In the genomic region with DNA sequence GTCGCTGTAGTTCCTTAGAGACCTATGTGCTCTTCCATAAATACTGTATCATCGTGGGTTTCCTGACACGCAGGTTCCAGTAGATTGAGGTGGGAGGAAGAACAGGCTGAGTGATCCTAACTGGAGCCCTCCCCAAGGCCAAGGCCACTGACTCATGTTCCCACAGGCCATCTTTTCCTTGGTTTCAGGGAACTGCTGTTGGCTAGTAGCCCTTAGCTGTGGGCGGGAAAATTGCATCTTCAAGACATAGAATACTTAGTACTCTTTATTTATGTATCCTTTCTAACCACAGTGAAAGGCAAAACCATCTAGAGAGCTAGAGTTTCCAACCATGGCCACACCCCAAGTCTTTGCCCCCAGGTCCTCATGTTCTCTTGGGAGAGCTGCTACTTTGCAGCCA, we compare ENCODE assay signal across 17 cellular contexts. TPM values are rescaled to one million over a fixed set of nuclear protein-coding genes. Genes with fewer than 3 reads are reported as not detected.
DNase-seq lines count a peak whose midpoint lies in the region; ATAC-seq, FAIRE-seq and TF ChIP-seq lines count a peak whose summit lies in the region.
"Had no signal": no experiment of that assay in that cellular context is flagged by ENCODE, and none has a peak within 500 bp of the region (broad histone marks: within the 10 kb centered on the region; RNA-seq: fewer than 3 reads in every experiment).

No MANE protein-coding gene starts in this region.

- H3K36me3 ChIP-seq in fibroblast of lung (ENCODE audit: control insufficient read depth, insufficient read depth, low read length) (no peaks in the 10 kb centered on the region), sigmoid colon (no peaks in the 10 kb centered on the region)
- H3K36me3 ChIP-seq: esophagus squamous epithelium had no signal

- TF ChIP-seq CTCF in fibroblast of lung (conservative IDR thresholded peaks at IDR 0.05 in 1 of 2, IDR thresholded peaks at IDR 0.05 in 1 of 2; ENCODE audit: low read depth in 1 of 2, low read length in 2 of 2) (no peak), sigmoid colon (IDR thresholded peaks at IDR 0.05) (no peak), CD14-positive monocyte (IDR thresholded peaks at IDR 0.05) (no peak)

- H3K27me3 ChIP-seq in fibroblast of lung (ENCODE audit: control insufficient read depth, insufficient read depth, low read length) (no peaks in the 10 kb centered on the region), sigmoid colon (no peaks in the 10 kb centered on the region)
- H3K27me3 ChIP-seq: esophagus squamous epithelium had no signal

- H3K9me3 ChIP-seq in fibroblast of lung (ENCODE audit: control insufficient read depth, insufficient read depth, low read depth, low read length) (peaks cover 4% of the 10 kb centered on the region), sigmoid colon (peaks cover 0 to 5% (median 0%) of the 10 kb centered on the region in 4 donors)

- H4K20me1 ChIP-seq in fibroblast of lung (ENCODE audit: control insufficient read depth, extremely low read depth, insufficient read depth, low read length), result no peaks in the 10 kb centered on the region

- peaks cover 3% of the 10 kb centered on the region for H3K4me1 ChIP-seq in fibroblast of lung (ENCODE audit: control insufficient read depth, extremely low read depth, insufficient read depth, low read length)
- H3K4me1 ChIP-seq in sigmoid colon, result peaks cover 0 to 12% (median 4%) of the 10 kb centered on the region in 4 donors
- H3K4me1 ChIP-seq: esophagus squamous epithelium had no signal

- no peak overlapping the region for H3K4me3 Mint-ChIP-seq in activated T-cell treated with anti-CD3 and anti-CD28 coated beads, Interleukin-2, amount 50 U/mL, for 72 hours
- no peak overlapping the region for H3K4me3 Mint-ChIP-seq in CD14-positive monocyte
- H3K4me3 Mint-ChIP-seq: activated CD4-positive, alpha-beta memory T cell treated with anti-CD3 and anti-CD28 coated beads, Interleukin-2, amount 10 ng/mL, durations not matched to agents 7 days and 5 days; CD8-positive, alpha-beta T cell; immature natural killer cell had no signal

- peaks cover 12% of the 10 kb centered on the region for H3K27me3 Mint-ChIP-seq in activated T-cell treated with anti-CD3 and anti-CD28 coated beads, Interleukin-2, amount 50 U/mL, for 72 hours (ENCODE audit: low read depth)
- peaks cover 2 to 8% (median 2%) of the 10 kb centered on the region in 3 donors for H3K27me3 Mint-ChIP-seq in CD14-positive monocyte (ENCODE audit: low read depth in 3 of 3)
- H3K27me3 Mint-ChIP-seq: activated CD4-positive, alpha-beta memory T cell treated with anti-CD3 and anti-CD28 coated beads, Interleukin-2, amount 10 ng/mL, durations not matched to agents 7 days and 5 days had no signal

- 92% methylated on average over 4 of the region's 4 CpGs for WGBS in sigmoid colon, 2 donors

- DNase-seq in EH (ENCODE audit: low read depth) (peak; percentile 84), RPMI7951 (ENCODE audit: low read depth) (peak; percentile 99), fibroblast of lung (ENCODE audit: low read depth in 2 of 2) (peak; percentile 88 to 94), sigmoid colon (no peak), H54 (ENCODE audit: insufficient read length, low spot score) (no peak), NCI-H2171 treated with DMSO at 0.1 percent for 48 hours (lab: John Stamatoyannopoulos, UW) (no peak), CD14-positive monocyte (ENCODE audit: low spot score) (no peak)
- DNase-seq in activated T-cell treated with anti-CD3 and anti-CD28 coated beads, Interleukin-2, amount 50 U/mL, for 72 hours, result no peak
- DNase-seq: activated CD4-positive, alpha-beta memory T cell treated with anti-CD3 and anti-CD28 coated beads, Interleukin-2, amount 10 ng/mL, durations not matched to agents 7 days and 5 days; activated gamma-delta T cell treated with Interleukin-2 at 50 U/mL for 16 hours; CD8-positive, alpha-beta T cell; esophagus squamous epithelium; immature natural killer cell; NCI-H146; NCI-H69; stimulated activated CD4-positive, alpha-beta T cell treated with anti-CD3 and anti-CD28 coated beads, Interleukin-4, amount 100 ng/mL, for 24 hours; stimulated activated naive CD4-positive, alpha-beta T cell had no signal

- FAIRE-seq in H54 (lab: Jason Lieb, UNC), result no peak

- H2AFZ ChIP-seq in fibroblast of lung (ENCODE audit: low read length), result no peak overlapping the region

- ATAC-seq in activated T-cell treated with anti-CD3 and anti-CD28 coated beads, Interleukin-2, amount 50 U/mL, for 72 hours (replicated peaks in 1 of 2), result no peak
- ATAC-seq: CD8-positive, alpha-beta T cell had no signal

- H3K27ac ChIP-seq in fibroblast of lung (ENCODE audit: insufficient read depth, low read length) (no peak overlapping the region), sigmoid colon (peak overlapping the region; percentile 49 to 69 (median 56))

- intact Hi-C loops in sigmoid colon (cut with DNase I) (no loop called here), CD14-positive monocyte (cut with micrococcal nuclease) (no loop called here)

- TF ChIP-seq EP300 in sigmoid colon (IDR thresholded peaks at IDR 0.05), result no peak

- no peak overlapping the region for H3K27ac Mint-ChIP-seq in activated T-cell treated with anti-CD3 and anti-CD28 coated beads, Interleukin-2, amount 50 U/mL, for 72 hours
- no peak overlapping the region for H3K27ac Mint-ChIP-seq in CD14-positive monocyte
- H3K27ac Mint-ChIP-seq: activated CD4-positive, alpha-beta memory T cell treated with anti-CD3 and anti-CD28 coated beads, Interleukin-2, amount 10 ng/mL, durations not matched to agents 7 days and 5 days; CD8-positive, alpha-beta T cell; immature natural killer cell had no signal

- H3K4me1 Mint-ChIP-seq in activated T-cell treated with anti-CD3 and anti-CD28 coated beads, Interleukin-2, amount 50 U/mL, for 72 hours (ENCODE audit: low read depth), result no peaks in the 10 kb centered on the region
- no peaks in the 10 kb centered on the region for H3K4me1 Mint-ChIP-seq in CD14-positive monocyte
- H3K4me1 Mint-ChIP-seq: activated CD4-positive, alpha-beta memory T cell treated with anti-CD3 and anti-CD28 coated beads, Interleukin-2, amount 10 ng/mL, durations not matched to agents 7 days and 5 days; immature natural killer cell had no signal

- peaks cover 3 to 8% of the 10 kb centered on the region in 2 donors for H3K9me3 Mint-ChIP-seq in activated T-cell treated with anti-CD3 and anti-CD28 coated beads, Interleukin-2, amount 50 U/mL, for 72 hours
- peaks cover 2 to 11% (median 4%) of the 10 kb centered on the region in 7 donors for H3K9me3 Mint-ChIP-seq in CD14-positive monocyte

- H3K9ac ChIP-seq in fibroblast of lung (ENCODE audit: insufficient read depth, low read length), result no peak overlapping the region

- TF ChIP-seq POLR2A in sigmoid colon (IDR thresholded peaks at IDR 0.05) (no peak), H54 (IDR thresholded peaks at IDR 0.05; ENCODE audit: low read depth, low read length) (no peak)

- H3K4me3 ChIP-seq in fibroblast of lung (replicated peaks in 1 of 4; ENCODE audit: control extremely low read depth in 1 of 4, insufficient read depth in 1 of 4, low read depth in 3 of 4, low read length in 4 of 4) (no peak overlapping the region), sigmoid colon (no peak overlapping the region)
- H3K4me3 ChIP-seq: esophagus squamous epithelium had no signal

- no peaks in the 10 kb centered on the region for H3K79me2 ChIP-seq in fibroblast of lung (ENCODE audit: control insufficient read depth, insufficient read depth, low read length)

- H3K36me3 Mint-ChIP-seq in activated T-cell treated with anti-CD3 and anti-CD28 coated beads, Interleukin-2, amount 50 U/mL, for 72 hours (ENCODE audit: insufficient read depth in 2 of 2), result peaks cover 7 to 8% of the 10 kb centered on the region in 2 donors
- no peaks in the 10 kb centered on the region for H3K36me3 Mint-ChIP-seq in CD14-positive monocyte

- H3K4me2 ChIP-seq in fibroblast of lung (ENCODE audit: extremely low read depth, insufficient read depth, low read length), result no peak overlapping the region

RNA-seq across cellular contexts. Expression of gene COPS8, which starts 55.9 kb away (rescaled TPM):
- 261 and 316 TPM in 2 replicates for total RNA-seq in RPMI7951 (2014; rRNA removed; shearing (Covaris generic))
- total RNA-seq in fibroblast of lung (79.6 and 82.1 TPM in 2 replicates), sigmoid colon (10 to 100 TPM; 59.1 to 95.6 (median 82.7) TPM)
- polyA plus RNA-seq in fibroblast of lung (97.3 and 118 TPM in 2 replicates), sigmoid colon (10 to 100 TPM; 24.7 to 34.8 (median 28.9) TPM), CD14-positive monocyte (10 to 100 TPM; 36.4 to 39.2 TPM)
- 52.8 and 61.3 TPM in 2 replicates for polyA plus RNA-seq in fibroblast of lung (2012)
- polyA minus RNA-seq in fibroblast of lung (ENCODE audit: low replicate concordance), result 5.6 and 5.7 TPM in 2 replicates
- total RNA-seq in activated T-cell treated with anti-CD3 and anti-CD28 coated beads, Interleukin-2, amount 50 U/mL, for 72 hours, result 10 to 100 TPM; 37.3 to 48.4 TPM

Comparison
In these comparisons a context has a peak if more than half of its experiments do, and no peak if none do; other contexts are left out.
1. DNase-seq: peak in EH (single experiment), RPMI7951 (single experiment) and fibroblast of lung (2 of 2); none in sigmoid colon (single experiment), H54 (single experiment), NCI-H2171 treated with DMSO at 0.1 percent for 48 hours (single experiment), activated T-cell treated with anti-CD3 and anti-CD28 coated beads, Interleukin-2, amount 50 U/mL, for 72 hours (0 of 2) and CD14-positive monocyte (single experiment).